In the genomic region with DNA sequence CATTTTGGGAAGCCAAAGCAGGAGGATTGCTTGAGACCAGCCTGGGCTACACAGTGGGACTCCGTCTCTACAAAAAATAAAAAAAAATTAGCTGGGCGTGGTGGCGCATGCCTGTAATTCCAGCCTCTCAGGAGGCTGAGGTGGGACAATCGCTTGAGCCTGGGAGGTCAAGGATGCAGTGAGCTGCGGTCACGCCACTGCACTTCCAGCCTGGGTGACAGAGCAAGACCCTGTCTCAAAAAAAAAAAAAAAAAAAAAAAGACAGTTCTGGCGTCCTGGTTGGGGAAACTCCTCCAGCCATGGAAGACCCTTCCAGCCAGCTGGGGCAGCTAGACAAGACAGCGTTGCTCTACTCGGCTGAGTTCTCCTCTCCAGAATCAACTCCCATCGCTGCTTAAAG, we compare ENCODE assay signal across 10 cellular contexts. TPM values are rescaled to one million over a fixed set of nuclear protein-coding genes. Genes with fewer than 3 reads are reported as not detected.
DNase-seq lines count a peak whose midpoint lies in the region; ATAC-seq and TF ChIP-seq lines count a peak whose summit lies in the region.
"Had no signal": no experiment of that assay in that cellular context is flagged by ENCODE, and none has a peak within 500 bp of the region (broad histone marks: within the 10 kb centered on the region; RNA-seq: fewer than 3 reads in every experiment).

No MANE protein-coding gene starts in this region.

- H3K4me3 Mint-ChIP-seq in activated B cell treated with CpG ODN at 0.5 μM for 24 hours (peak overlapping the region; percentile 77), immature natural killer cell (peak overlapping the region; percentile 72 to 95 (median 77))

- H3K27ac Mint-ChIP-seq in activated B cell treated with CpG ODN at 0.5 μM for 24 hours (no peak overlapping the region), immature natural killer cell (peak overlapping the region in 1 of 6 donors; percentile 50)
- H3K27ac Mint-ChIP-seq: activated T-cell treated with anti-CD3 and anti-CD28 coated beads, Interleukin-2, amount 50 U/mL, for 24 hours had no signal

- H3K36me3 ChIP-seq in HEK293 (ENCODE audit: control insufficient read depth in 2 of 2, insufficient read depth in 1 of 2, low read length in 2 of 2) (no peaks in the 10 kb centered on the region), smooth muscle cell (ENCODE audit: low read depth) (no peaks in the 10 kb centered on the region), WERI-Rb-1 (no peaks in the 10 kb centered on the region), HAP-1 (replicated peaks) (no peaks in the 10 kb centered on the region)

- DNase-seq in activated B cell treated with CpG ODN at 0.5 μM for 24 hours (no peak), immature natural killer cell (no peak), smooth muscle cell (lab: John Stamatoyannopoulos, UW; ENCODE audit: unreplicated experiment) (no peak), WERI-Rb-1 (no peak), NCI-H1092 treated with DMSO at 0.1 percent for 48 hours (lab: John Stamatoyannopoulos, UW) (no peak), NCI-H2196 treated with DMSO at 0.1 percent for 48 hours (lab: John Stamatoyannopoulos, UW; ENCODE audit: unreplicated experiment) (no peak), HAP-1 (ENCODE audit: low spot score in 2 of 2) (no peak)
- DNase-seq: activated T-cell treated with anti-CD3 and anti-CD28 coated beads, Interleukin-2, amount 50 U/mL, for 24 hours had no signal

- no peak overlapping the region for H3K9ac ChIP-seq in smooth muscle cell (ENCODE audit: low read depth)

- H3K9me3 ChIP-seq in HEK293 (ENCODE audit: control insufficient read depth, insufficient read depth, low read depth, low read length), result no peaks in the 10 kb centered on the region
- H3K9me3 ChIP-seq in smooth muscle cell (replicated peaks; ENCODE audit: low read depth), result no peaks in the 10 kb centered on the region
- H3K9me3 ChIP-seq in WERI-Rb-1 (ENCODE audit: severe bottlenecking), result no peaks in the 10 kb centered on the region
- H3K9me3 ChIP-seq in HAP-1, result peaks cover 9% of the 10 kb centered on the region

- no peaks in the 10 kb centered on the region; the same call in 1 of the 2 replicates for H3K4me1 ChIP-seq in HEK293 (ENCODE audit: control insufficient read depth, insufficient read depth, low read length)
- H3K4me1 ChIP-seq in smooth muscle cell (ENCODE audit: low read depth), result peaks cover 11% of the 10 kb centered on the region
- H3K4me1 ChIP-seq in HAP-1, result peaks cover 15% of the 10 kb centered on the region

- H3K4me2 ChIP-seq in smooth muscle cell, result peak overlapping the region; percentile 92

- H3K4me1 Mint-ChIP-seq in activated B cell treated with CpG ODN at 0.5 μM for 24 hours (peaks cover 28% of the 10 kb centered on the region), immature natural killer cell (peaks cover 12 to 18% of the 10 kb centered on the region in 2 donors)

- no peak for TF ChIP-seq CTCF in HEK293 (tag by site-specific recombination; IDR thresholded peaks at IDR 0.05)
- no peak for TF ChIP-seq CTCF in activated B cell treated with CpG ODN at 0.5 μM for 24 hours (IDR thresholded peaks at IDR 0.05)
- no peak for TF ChIP-seq CTCF in smooth muscle cell (IDR thresholded peaks at IDR 0.05; ENCODE audit: borderline replicate concordance, insufficient read depth, poor library complexity, severe bottlenecking)
- TF ChIP-seq CTCF in WERI-Rb-1 (IDR thresholded peaks at IDR 0.05; ENCODE audit: low read depth, low read length), result no peak

- no peaks in the 10 kb centered on the region for H3K79me2 ChIP-seq in smooth muscle cell (ENCODE audit: low read depth)

- H3K9me3 Mint-ChIP-seq in activated B cell treated with CpG ODN at 0.5 μM for 24 hours (peaks cover 9% of the 10 kb centered on the region), immature natural killer cell (peaks cover 0 to 9% (median 5%) of the 10 kb centered on the region in 6 donors)

- POLR2A ChIA-PET in HEK293 (lab: Yijun Ruan, JAX), result interaction anchor here (0.8 to 6.0 kb wide), 2 partner anchors 91 to 177 kb away, joined by 6 to 145 read pairs; a partner anchor contains a TSS
- POLR2A ChIA-PET in activated B cell treated with CpG ODN at 0.5 μM for 24 hours (lab: Charles Lee), result interaction anchor here (0.7 kb wide), 1 partner anchor 173 kb away, joined by 4 read pairs; no protein-coding TSS in a partner anchor

- H3K27me3 Mint-ChIP-seq in activated B cell treated with CpG ODN at 0.5 μM for 24 hours, result peaks cover 25% of the 10 kb centered on the region
- H3K27me3 Mint-ChIP-seq in immature natural killer cell (ENCODE audit: low read depth in 3 of 3), result peaks cover 9 to 21% (median 10%) of the 10 kb centered on the region in 3 donors

- H3K36me3 Mint-ChIP-seq in activated B cell treated with CpG ODN at 0.5 μM for 24 hours (ENCODE audit: low read depth) (no peaks in the 10 kb centered on the region), immature natural killer cell (no peaks in the 10 kb centered on the region)

- ATAC-seq in activated B cell treated with CpG ODN at 0.5 μM for 24 hours (ENCODE audit: low read depth), result no peak

- CTCF ChIA-PET in HEK293 (lab: Yijun Ruan, JAX), result interaction anchor here (0.6 to 3.8 kb wide), 10 partner anchors 9 to 650 kb away, joined by 3 to 39 read pairs (median 3); no protein-coding TSS in a partner anchor
- CTCF ChIA-PET in activated B cell treated with CpG ODN at 0.5 μM for 24 hours (lab: Charles Lee), result interaction anchor here (1.7 to 4.4 kb wide), 5 partner anchors 10 to 534 kb away, joined by 4 to 97 read pairs (median 14); no protein-coding TSS in a partner anchor

- peaks cover 4% of the 10 kb centered on the region for H3F3A ChIP-seq in smooth muscle cell (ENCODE audit: low read depth)

- H3K4me3 ChIP-seq in HEK293 (ENCODE audit: low read depth, low read length) (no peak overlapping the region), smooth muscle cell (no peak overlapping the region), WERI-Rb-1 (ENCODE audit: low read depth, low read length) (no peak overlapping the region), HAP-1 (no peak overlapping the region)

- peaks cover 12% of the 10 kb centered on the region for H3K27me3 ChIP-seq in smooth muscle cell (ENCODE audit: low read depth)
- H3K27me3 ChIP-seq in WERI-Rb-1 (ENCODE audit: insufficient read depth, low read depth, severe bottlenecking), result no peaks in the 10 kb centered on the region
- H3K27me3 ChIP-seq in HAP-1 (ENCODE audit: low read depth), result no peaks in the 10 kb centered on the region

- H3K27ac ChIP-seq in HEK293 (ENCODE audit: extremely low read depth, low read depth, low read length), result peak overlapping the region; percentile 83
- no peak overlapping the region for H3K27ac ChIP-seq in smooth muscle cell (ENCODE audit: low read depth)
- H3K27ac ChIP-seq in WERI-Rb-1, result no peak overlapping the region

- H4K20me1 ChIP-seq in smooth muscle cell (ENCODE audit: low read depth), result no peaks in the 10 kb centered on the region

- in situ Hi-C loops in HAP-1 (cut with MboI; ENCODE audit: low sequenced_read_pairs), result loop anchor here (5.0 to 25.0 kb wide), 4 partner anchors 180 to 652 kb away; a partner anchor contains a TSS

- intact Hi-C loops in activated B cell treated with CpG ODN at 0.5 μM for 24 hours (cut with micrococcal nuclease), result loop anchor here (1.0 to 2.0 kb wide), 6 partner anchors 177 to 649 kb away; no protein-coding TSS in a partner anchor

- H2AFZ ChIP-seq in smooth muscle cell (ENCODE audit: low read depth), result no peak overlapping the region

- 69% methylated on average over 10 of the region's 10 CpGs for WGBS in smooth muscle cell (ENCODE audit: low lambda C conversion rate)

TF ChIP-seq in HEK293, 187 proteins besides CTCF, POLR2A, EP300 and RAD21:
- TF ChIP-seq, protein P1, sequence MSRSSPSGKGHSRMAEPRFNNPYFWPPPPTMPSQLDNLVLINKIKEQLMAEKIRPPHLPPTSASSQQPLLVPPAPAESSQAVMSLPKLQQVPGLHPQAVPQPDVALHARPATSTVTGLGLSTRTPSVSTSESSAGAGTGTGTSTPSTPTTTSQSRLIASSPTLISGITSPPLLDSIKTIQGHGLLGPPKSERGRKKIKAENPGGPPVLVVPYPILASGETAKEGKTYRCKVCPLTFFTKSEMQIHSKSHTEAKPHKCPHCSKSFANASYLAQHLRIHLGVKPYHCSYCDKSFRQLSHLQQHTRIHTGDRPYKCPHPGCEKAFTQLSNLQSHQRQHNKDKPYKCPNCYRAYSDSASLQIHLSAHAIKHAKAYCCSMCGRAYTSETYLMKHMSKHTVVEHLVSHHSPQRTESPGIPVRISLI (tag by site-specific recombination; IDR thresholded peaks at IDR 0.05), result peak; percentile 78
- TF ChIP-seq, protein P2, sequence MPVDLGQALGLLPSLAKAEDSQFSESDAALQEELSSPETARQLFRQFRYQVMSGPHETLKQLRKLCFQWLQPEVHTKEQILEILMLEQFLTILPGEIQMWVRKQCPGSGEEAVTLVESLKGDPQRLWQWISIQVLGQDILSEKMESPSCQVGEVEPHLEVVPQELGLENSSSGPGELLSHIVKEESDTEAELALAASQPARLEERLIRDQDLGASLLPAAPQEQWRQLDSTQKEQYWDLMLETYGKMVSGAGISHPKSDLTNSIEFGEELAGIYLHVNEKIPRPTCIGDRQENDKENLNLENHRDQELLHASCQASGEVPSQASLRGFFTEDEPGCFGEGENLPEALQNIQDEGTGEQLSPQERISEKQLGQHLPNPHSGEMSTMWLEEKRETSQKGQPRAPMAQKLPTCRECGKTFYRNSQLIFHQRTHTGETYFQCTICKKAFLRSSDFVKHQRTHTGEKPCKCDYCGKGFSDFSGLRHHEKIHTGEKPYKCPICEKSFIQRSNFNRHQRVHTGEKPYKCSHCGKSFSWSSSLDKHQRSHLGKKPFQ (tag by site-specific recombination; IDR thresholded peaks at IDR 0.05), result 0 out of 2 replicates have a peak, but pooled peaks have one; percentile 12
- TF ChIP-seq KLF9 (tag by site-specific recombination; IDR thresholded peaks at IDR 0.05; ENCODE audit: low read depth), result 0 out of 2 replicates have a peak, but pooled peaks have one; percentile 12
- no peak for TF ChIP-seq ZNF404 (tag by site-specific recombination; IDR thresholded peaks at IDR 0.05)
- no peak for TF ChIP-seq ZNF416 (tag by site-specific recombination; IDR thresholded peaks at IDR 0.05)

RNA-seq across cellular contexts. Expression of a gene that starts 36.5 kb away (rescaled TPM):
- total RNA-seq in activated B cell treated with CpG ODN at 0.5 μM for 24 hours (not detected in 2 replicates), smooth muscle cell (0.13 TPM in 1 of 2 replicates, not detected in the other)
- polyA plus RNA-seq in immature natural killer cell (not detected), smooth muscle cell (not detected in 2 replicates)
- total RNA-seq: NCI-H460 had no signal

RNA-seq across cellular contexts. Expression of a gene that starts 54.9 kb away (rescaled TPM):
- total RNA-seq in activated B cell treated with CpG ODN at 0.5 μM for 24 hours (not detected in 2 replicates), smooth muscle cell (4.3 and 4.7 TPM in 2 replicates)
- polyA plus RNA-seq in immature natural killer cell (not detected), smooth muscle cell (2.4 and 4.9 TPM in 2 replicates)
- total RNA-seq: NCI-H460 had no signal
